ENCODE assay signal across 18 cellular contexts in the genomic region with DNA sequence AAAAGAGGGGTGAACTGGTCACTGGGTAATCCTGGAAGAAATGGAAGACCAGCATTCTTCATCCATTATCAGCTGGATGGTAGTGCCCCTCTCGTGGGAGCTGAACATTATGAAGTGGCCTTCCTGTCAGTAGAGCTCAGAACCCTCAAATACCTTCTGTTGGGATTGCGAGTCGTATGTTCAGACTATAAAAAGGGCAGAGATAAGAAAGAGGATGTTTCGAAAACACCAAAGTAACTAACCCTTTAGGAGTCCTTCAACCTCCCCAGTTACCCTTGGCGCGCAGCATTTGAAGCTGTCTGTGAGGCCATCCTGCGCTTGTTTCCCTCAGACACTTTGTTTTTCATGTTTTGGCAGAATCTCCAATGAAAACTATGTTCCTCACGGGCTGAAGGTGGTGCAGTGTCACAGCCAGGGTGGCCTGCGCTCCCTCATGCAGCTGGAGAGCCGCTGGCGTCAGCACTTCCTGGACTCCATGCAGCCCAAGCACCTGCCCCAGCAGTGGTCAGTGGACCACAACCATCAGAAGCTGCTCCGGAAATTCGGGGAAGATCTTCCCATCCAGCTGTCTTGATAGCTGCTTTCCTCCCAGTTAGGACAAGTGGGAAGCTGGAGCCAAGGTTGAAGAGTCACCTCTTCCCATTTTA. TPM values are rescaled to one million over a fixed set of nuclear protein-coding genes. Genes with fewer than 3 reads are reported as not detected.
"Had no signal": no experiment of that assay in that cellular context is flagged by ENCODE, and none has a peak within 500 bp of the region (broad histone marks: within the 10 kb centered on the region; RNA-seq: fewer than 3 reads in every experiment).

No MANE protein-coding gene starts in this region.

- ATAC-seq: activated T-cell treated with anti-CD3 and anti-CD28 coated beads, Interleukin-2, amount 50 U/mL, for 72 hours; stimulated activated naive B cell treated with anti-CD40 and anti-IgM and Interleukin-4, amounts not matched to agents 10 μg/mL and 1 μg/mL and 100 μg/mL, for 72 hours had no signal

- H3K27ac ChIP-seq: sigmoid colon, vagina had no signal

- H3K27me3 ChIP-seq: sigmoid colon, transverse colon, vagina had no signal

- H3K4me3 ChIP-seq: sigmoid colon, transverse colon, vagina had no signal

- H3K9me3 ChIP-seq: sigmoid colon, transverse colon, vagina had no signal

- DNase-seq: activated CD4-positive, alpha-beta memory T cell treated with anti-CD3 and anti-CD28 coated beads, Interleukin-2, amount 10 ng/mL, durations not matched to agents 7 days and 5 days; activated CD4-positive, alpha-beta T cell treated with anti-CD3 and anti-CD28 coated beads for 48 hours; activated effector memory CD4-positive, alpha-beta T cell treated with Interleukin-2 at 50 U/mL for 16 hours; activated naive CD4-positive, alpha-beta T cell treated with anti-CD3 and anti-CD28 coated beads for 36 hours; activated T-cell treated with anti-CD3 and anti-CD28 coated beads, Interleukin-2, amount 50 U/mL, for 72 hours; amygdala; erythroblast; foreskin fibroblast; hippocampal formation; occipital lobe; sigmoid colon; stimulated activated CD4-positive, alpha-beta T cell treated with anti-CD3 and anti-CD28 coated beads, Interleukin-2, amount 100 ng/mL, for 48 hours; stimulated activated CD8-positive, alpha-beta memory T cell treated with anti-CD3 and anti-CD28 coated beads, Interleukin-4, amount 100 ng/mL, for 48 hours; stimulated activated naive B cell treated with anti-CD40 and anti-IgM and Interleukin-4, amounts not matched to agents 10 μg/mL and 1 μg/mL and 100 μg/mL, for 72 hours; T1000; transverse colon had no signal

RNA-seq across cellular contexts. Expression of a gene that starts 19.3 kb away (rescaled TPM):
- total RNA-seq: activated CD4-positive, alpha-beta memory T cell treated with anti-CD3 and anti-CD28 coated beads, Interleukin-2, amount 10 ng/mL, durations not matched to agents 7 days and 5 days; mononuclear cell had no signal
